In genomic region chr3:181076558-181076957, GRCh38 we compare ENCODE assay signal across 22 cellular contexts.
DNase-seq lines count a peak whose midpoint lies in the region; ATAC-seq and TF ChIP-seq lines count a peak whose summit lies in the region.
"Had no signal": no experiment of that assay in that cellular context is flagged by ENCODE, and none has a peak within 500 bp of the region (broad histone marks: within the 10 kb centered on the region; RNA-seq: fewer than 3 reads in every experiment).

No MANE protein-coding gene starts in this region.

- no peaks in the 10 kb centered on the region for H4K20me1 ChIP-seq in HCT116 (ENCODE audit: insufficient read depth)

- no peaks in the 10 kb centered on the region for H3K4me1 ChIP-seq in HCT116 (ENCODE audit: control insufficient read depth in 1 of 2, insufficient read depth in 2 of 2, low read length in 2 of 2)

- no peak overlapping the region for H3K27ac ChIP-seq in HCT116 (ENCODE audit: low read depth, low read length)
- H3K27ac ChIP-seq: PC-9, RWPE1 had no signal

- intact Hi-C loops in HCT116 (cut with micrococcal nuclease), result no loop called here

- H3K9me3 ChIP-seq in HCT116 (ENCODE audit: control insufficient read depth in 1 of 2, insufficient read depth in 1 of 2, low read depth in 1 of 2, low read length in 2 of 2), result no peaks in the 10 kb centered on the region

- TF ChIP-seq CTCF in HCT116 (IDR thresholded peaks at IDR 0.05 in 2 of 3, conservative IDR thresholded peaks at IDR 0.05 in 1 of 3; ENCODE audit: borderline replicate concordance in 1 of 3, insufficient read depth in 1 of 3, low read depth in 2 of 3, low read length in 2 of 3), result no peak

- no peaks in the 10 kb centered on the region for H3K79me2 ChIP-seq in HCT116 (ENCODE audit: insufficient read depth, low read length)

- peaks cover 26% of the 10 kb centered on the region for H3K9me3 Mint-ChIP-seq in natural killer cell treated with Interleukin-12 subunit alpha and Interleukin-12 subunit beta and Interleukin-15 and Interleukin-18, amount 100 ng/mL, for 72 hours

- TF ChIP-seq RAD21 in HCT116 (IDR thresholded peaks at IDR 0.05; ENCODE audit: low read depth), result 0 out of 2 replicates have a peak, but pooled peaks have one; percentile 4

- H3K4me1 Mint-ChIP-seq in natural killer cell treated with Interleukin-12 subunit alpha and Interleukin-12 subunit beta and Interleukin-15 and Interleukin-18, amount 100 ng/mL, for 72 hours (ENCODE audit: low read depth in 2 of 2), result no peaks in the 10 kb centered on the region
- H3K4me1 Mint-ChIP-seq: CD4-positive, CD25-positive, alpha-beta regulatory T cell; T-cell had no signal

- no peak overlapping the region for H3K4me2 ChIP-seq in HCT116 (ENCODE audit: low read length)
- H3K4me2 ChIP-seq: PC-9 had no signal

- RAD21 ChIA-PET in HCT116 (lab: Charles Lee; ENCODE audit: low non-redundant PET in 1 of 2, low total read pairs in 2 of 2, uncharacterized antibody in 2 of 2, unreplicated experiment in 2 of 2), result no interaction called here

- H3K36me3 Mint-ChIP-seq in natural killer cell treated with Interleukin-12 subunit alpha and Interleukin-12 subunit beta and Interleukin-15 and Interleukin-18, amount 100 ng/mL, for 72 hours, result peaks cover 19% of the 10 kb centered on the region
- H3K36me3 Mint-ChIP-seq: CD4-positive, CD25-positive, alpha-beta regulatory T cell; T-cell had no signal

- no peak overlapping the region for H3K27ac Mint-ChIP-seq in natural killer cell treated with Interleukin-12 subunit alpha and Interleukin-12 subunit beta and Interleukin-15 and Interleukin-18, amount 100 ng/mL, for 72 hours
- H3K27ac Mint-ChIP-seq: T-cell had no signal

- no peak overlapping the region for H2AFZ ChIP-seq in HCT116 (ENCODE audit: low read depth, low read length, poor library complexity, severe bottlenecking)
- H2AFZ ChIP-seq: PC-9 had no signal

- no peak overlapping the region for H3K9ac ChIP-seq in HCT116 (ENCODE audit: low read length)

- no peaks in the 10 kb centered on the region for H3K27me3 Mint-ChIP-seq in natural killer cell treated with Interleukin-12 subunit alpha and Interleukin-12 subunit beta and Interleukin-15 and Interleukin-18, amount 100 ng/mL, for 72 hours
- H3K27me3 Mint-ChIP-seq: CD4-positive, CD25-positive, alpha-beta regulatory T cell had no signal

- no peak overlapping the region for H3K4me3 ChIP-seq in HCT116 (replicated peaks in 1 of 2; ENCODE audit: low read depth in 1 of 2, low read length in 2 of 2)
- H3K4me3 ChIP-seq: GM12878, PC-9 had no signal

- POLR2A ChIA-PET in HCT116 (lab: Charles Lee), result no interaction called here

- no TSS peak for BruUV-seq in HCT116 (replicated peaks; lab: Mats Ljungman, UMichigan)

- CTCF ChIA-PET in HCT116 (lab: Charles Lee), result no interaction called here

- no peaks in the 10 kb centered on the region for H3K36me3 ChIP-seq in HCT116 (ENCODE audit: control insufficient read depth in 1 of 2, insufficient read depth in 2 of 2, low read length in 2 of 2)

- no peaks in the 10 kb centered on the region for H3K9me2 ChIP-seq in HCT116 (ENCODE audit: insufficient read depth)

- H3K4me3 Mint-ChIP-seq in natural killer cell treated with Interleukin-12 subunit alpha and Interleukin-12 subunit beta and Interleukin-15 and Interleukin-18, amount 100 ng/mL, for 72 hours, result no peak overlapping the region
- H3K4me3 Mint-ChIP-seq: CD4-positive, CD25-positive, alpha-beta regulatory T cell; T-cell had no signal

- peaks cover 9% of the 10 kb centered on the region; the same call in 1 of the 2 replicates for H3K27me3 ChIP-seq in HCT116 (ENCODE audit: insufficient read depth, low read length)

- no peak for DNase-seq in HCT116 (ENCODE audit: low read depth, low spot score)
- peak; percentile 8 for DNase-seq in NCI-H1417 treated with DMSO at 0.1 percent for 48 hours (lab: John Stamatoyannopoulos, UW)
- DNase-seq in NCI-H82 treated with DMSO at 0.1 percent for 48 hours (lab: John Stamatoyannopoulos, UW; ENCODE audit: unreplicated experiment), result peak; percentile 57
- no peak for DNase-seq in left lobe of liver (ENCODE audit: low spot score)
- no peak for DNase-seq in NCI-H748 treated with DMSO at 0.1 percent for 48 hours (lab: John Stamatoyannopoulos, UW)
- DNase-seq in natural killer cell treated with Interleukin-12 subunit alpha and Interleukin-12 subunit beta and Interleukin-15 and Interleukin-18, amount 100 ng/mL, for 72 hours (ENCODE audit: low spot score), result no peak
- DNase-seq: DMS79 treated with DMSO at 0.1 percent for 48 hours, KG1, NCI-H1092 treated with DMSO at 0.1 percent for 48 hours, NCI-H187 treated with DMSO at 0.1 percent for 48 hours, NCI-H2107, NCI-H2227 treated with DMSO at 0.1 percent for 48 hours, NCI-H510A, NCI-H774, PC-9, SIG-M5, T-cell had no signal

- no peak for TF ChIP-seq POLR2A in HCT116 (IDR thresholded peaks at IDR 0.05; ENCODE audit: borderline replicate concordance, extremely low read depth, insufficient read depth, insufficient read length)

- ATAC-seq in HCT116 (no peak), left lobe of liver (peak; percentile 75), HG02763 (IDR thresholded peaks at IDR 0.05; ENCODE audit: unreplicated experiment) (no peak)
- no peak for ATAC-seq in natural killer cell treated with Interleukin-12 subunit alpha and Interleukin-12 subunit beta and Interleukin-15 and Interleukin-18, amount 100 ng/mL, for 72 hours
- ATAC-seq: GM12878, SK-N-SH treated with all-trans-retinoic acid at 6 μM for 48 hours, T-cell had no signal

TF ChIP-seq in HCT116, 20 proteins besides CTCF, POLR2A, EP300 and RAD21:
- TF ChIP-seq EZH2phosphoT487 (IDR thresholded peaks at IDR 0.05; ENCODE audit: borderline replicate concordance) (no peak), YY1 (IDR thresholded peaks at IDR 0.05; ENCODE audit: extremely low read depth, insufficient replicate concordance, low read depth, low read length) (no peak), JUND (IDR thresholded peaks at IDR 0.05) (no peak), FOSL1 (IDR thresholded peaks at IDR 0.05; ENCODE audit: low read depth) (no peak), SRF (IDR thresholded peaks at IDR 0.05; ENCODE audit: low read depth) (no peak), POLR2AphosphoS5 (IDR thresholded peaks at IDR 0.05; ENCODE audit: low read depth, low read length) (no peak), SIN3A (IDR thresholded peaks at IDR 0.05; ENCODE audit: low read depth) (no peak)
- TF ChIP-seq, protein P1, sequence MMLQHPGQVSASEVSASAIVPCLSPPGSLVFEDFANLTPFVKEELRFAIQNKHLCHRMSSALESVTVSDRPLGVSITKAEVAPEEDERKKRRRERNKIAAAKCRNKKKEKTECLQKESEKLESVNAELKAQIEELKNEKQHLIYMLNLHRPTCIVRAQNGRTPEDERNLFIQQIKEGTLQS (IDR thresholded peaks at IDR 0.05), result no peak

Comparison
In these comparisons a context has a peak if more than half of its experiments do, and no peak if none do; other contexts are left out.
1. DNase-seq: peak in NCI-H1417 treated with DMSO at 0.1 percent for 48 hours (single experiment) and NCI-H82 treated with DMSO at 0.1 percent for 48 hours (single experiment); none in HCT116 (single experiment), left lobe of liver (single experiment), NCI-H748 treated with DMSO at 0.1 percent for 48 hours (single experiment) and natural killer cell treated with Interleukin-12 subunit alpha and Interleukin-12 subunit beta and Interleukin-15 and Interleukin-18, amount 100 ng/mL, for 72 hours (single experiment).